In genomic region chr22:25357606-25358420, GRCh38 we compare ENCODE assay signal across 17 cellular contexts.
"Had no signal": no experiment of that assay in that cellular context is flagged by ENCODE, and none has a peak within 500 bp of the region (broad histone marks: within the 10 kb centered on the region; RNA-seq: fewer than 3 reads in every experiment).

No MANE protein-coding gene starts in this region.

- H3K4me1 Mint-ChIP-seq: neural crest cell had no signal

- DNase-seq: activated CD4-positive, alpha-beta T cell treated with anti-CD3 and anti-CD28 coated beads, Interleukin-2, amount 50 U/mL, for 1 hour; activated CD4-positive, CD25-positive, alpha-beta regulatory T cell treated with anti-CD3 and anti-CD28 coated beads, Interleukin-2, amount 50 U/mL, for 72 hours; activated CD8-positive, alpha-beta memory T cell treated with anti-CD3 and anti-CD28 coated beads, Interleukin-2, amount 50 U/mL, for 4 hours; activated gamma-delta T cell treated with Interleukin-2 at 50 U/mL for 16 hours; activated T-cell treated with anti-CD3 and anti-CD28 coated beads, Interleukin-2, amount 50 U/mL, for 72 hours; foreskin fibroblast; hippocampal formation; mammary epithelial cell; naive B cell; stimulated activated CD4-positive, alpha-beta T cell treated with anti-CD3 and anti-CD28 coated beads, Interleukin-4, amount 100 ng/mL, for 4 hours; stimulated activated naive CD4-positive, alpha-beta T cell; thyroid gland had no signal

- H3K9me3 Mint-ChIP-seq: activated T-cell treated with anti-CD3 and anti-CD28 coated beads, Interleukin-2, amount 50 U/mL, for 72 hours; naive B cell; neural crest cell; T-helper 1 cell treated with Interleukin-12 subunit alpha and Interleukin-12 subunit beta and Interleukin-4 antibody, amounts not matched to agents 30 μg/mL and 1 μg/mL, for 36 hours had no signal

- ATAC-seq: activated T-cell treated with anti-CD3 and anti-CD28 coated beads, Interleukin-2, amount 50 U/mL, for 72 hours; right lobe of liver had no signal

- H3K4me3 Mint-ChIP-seq: activated T-cell treated with anti-CD3 and anti-CD28 coated beads, Interleukin-2, amount 50 U/mL, for 72 hours; naive B cell; neural crest cell; T-helper 1 cell treated with Interleukin-12 subunit alpha and Interleukin-12 subunit beta and Interleukin-4 antibody, amounts not matched to agents 30 μg/mL and 1 μg/mL, for 36 hours had no signal

- H3K27ac Mint-ChIP-seq: activated T-cell treated with anti-CD3 and anti-CD28 coated beads, Interleukin-2, amount 50 U/mL, for 72 hours; T-helper 1 cell treated with Interleukin-12 subunit alpha and Interleukin-12 subunit beta and Interleukin-4 antibody, amounts not matched to agents 30 μg/mL and 1 μg/mL, for 36 hours had no signal

- FAIRE-seq: colon, islet of Langerhans had no signal

- H3K27me3 Mint-ChIP-seq: naive B cell had no signal
